ENCODE assay signal across 29 cellular contexts in the genomic region with DNA sequence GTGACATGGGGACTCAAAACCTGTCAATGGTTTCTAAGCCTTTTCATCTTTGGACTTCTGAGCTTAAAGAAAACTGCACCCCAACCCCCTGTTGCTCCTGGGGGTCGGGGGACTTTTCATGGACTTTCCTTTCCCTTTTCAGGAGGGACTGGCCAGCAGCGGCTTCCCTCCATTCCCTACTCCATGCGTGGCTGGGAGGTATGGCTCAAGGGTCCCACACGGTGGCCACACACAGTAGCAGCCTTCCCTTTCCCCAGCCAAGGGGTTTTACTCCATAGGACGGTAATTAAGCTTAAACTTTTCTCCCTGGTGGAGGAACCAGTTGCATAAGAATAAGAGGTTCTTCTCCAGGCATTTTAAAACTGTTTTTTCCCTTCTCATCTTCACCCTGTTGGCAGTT.
DNase-seq lines count a peak whose midpoint lies in the region; ATAC-seq and TF ChIP-seq lines count a peak whose summit lies in the region.
"Had no signal": no experiment of that assay in that cellular context is flagged by ENCODE, and none has a peak within 500 bp of the region (broad histone marks: within the 10 kb centered on the region; RNA-seq: fewer than 3 reads in every experiment).

No MANE protein-coding gene starts in this region.

- H3K4me3 ChIP-seq in H7 (ENCODE audit: insufficient read depth, low read depth, low read length) (peak overlapping the region; percentile 41), SJCRH30 (peak overlapping the region; percentile 28), iPS DF 6.9 (ENCODE audit: low read length) (no peak overlapping the region), testis (peak overlapping the region; percentile 24 to 36)
- H3K4me3 ChIP-seq: left ventricle myocardium inferior, pancreas, smooth muscle cell, suprapubic skin had no signal

- no CpG with 5 or more reads among the region's 5 CpGs for WGBS in iPS DF 6.9 (ENCODE audit: insufficient coverage, insufficient read length)
- WGBS in testis, 2 donors = 56 to 60% methylated on average over 5 of the region's 5 CpGs

- H3K4me1 ChIP-seq in SJCRH30 (no peaks in the 10 kb centered on the region), iPS DF 6.9 (ENCODE audit: control insufficient read depth, insufficient read depth, low read length) (no peaks in the 10 kb centered on the region), testis (no peaks in the 10 kb centered on the region)
- H3K4me1 ChIP-seq: BE2C, left ventricle myocardium inferior, pancreas, suprapubic skin had no signal

- no peak for ATAC-seq in GM19467 (IDR thresholded peaks at IDR 0.05; ENCODE audit: unreplicated experiment)
- no peak for ATAC-seq in GM21390 (IDR thresholded peaks at IDR 0.05; ENCODE audit: unreplicated experiment)
- ATAC-seq: Panc1 had no signal

- intact Hi-C loops in testis (cut with DNase I; ENCODE audit: low total_unique reads) = no loop called here

- TF ChIP-seq CTCF in testis (IDR thresholded peaks at IDR 0.05) = no peak

- H3K27ac ChIP-seq in SJCRH30 (no peak overlapping the region), iPS DF 6.9 (ENCODE audit: low read length) (no peak overlapping the region), testis (no peak overlapping the region)
- H3K27ac ChIP-seq: brain microvascular endothelial cell, left ventricle myocardium inferior, pancreas, suprapubic skin, WERI-Rb-1 had no signal

- H3K36me3 ChIP-seq in H7 (replicated peaks; ENCODE audit: control insufficient read depth, insufficient read depth, low read length) (no peaks in the 10 kb centered on the region), SJCRH30 (no peaks in the 10 kb centered on the region), iPS DF 6.9 (ENCODE audit: control insufficient read depth, insufficient read depth, low read length) (no peaks in the 10 kb centered on the region), testis (ENCODE audit: low read depth, missing control alignments) (no peaks in the 10 kb centered on the region)
- H3K36me3 ChIP-seq: BE2C, brain microvascular endothelial cell, left ventricle myocardium inferior, pancreas, suprapubic skin, WERI-Rb-1 had no signal

- H3K27me3 ChIP-seq in H7 (ENCODE audit: control insufficient read depth, insufficient read depth, low read length) = no peaks in the 10 kb centered on the region
- no peaks in the 10 kb centered on the region for H3K27me3 ChIP-seq in SJCRH30
- H3K27me3 ChIP-seq in iPS DF 6.9 (ENCODE audit: control insufficient read depth, insufficient read depth, low read length) = no peaks in the 10 kb centered on the region
- no peaks in the 10 kb centered on the region for H3K27me3 ChIP-seq in testis
- H3K27me3 ChIP-seq: BE2C, brain microvascular endothelial cell, pancreas, suprapubic skin had no signal

- DNase-seq in H7 (no peak), SJCRH30 (peak; percentile 3 to 9), iPS DF 6.9 (ENCODE audit: low read depth, low spot score) (peak; percentile 4), testis (no peak), DMS79 (lab: John Stamatoyannopoulos, UW) (no peak)
- DNase-seq: ACHN; activated CD4-positive, alpha-beta T cell treated with anti-CD3 and anti-CD28 coated beads for 48 hours; amniotic stem cell; BE2C; brain microvascular endothelial cell; CD8-positive, alpha-beta memory T cell; HFFc6; hippocampal formation; KBM-7; left ventricle myocardium inferior; mesenchymal stem cell; NCI-H1105; NCI-H187; NCI-H510A; pancreas; SHP77 treated with DMSO at 0.1 percent for 48 hours; stimulated activated naive CD4-positive, alpha-beta T cell treated with Interleukin-2 at 50 U/mL for 16 hours; T1000; WERI-Rb-1 had no signal

- no peak for TF ChIP-seq POLR2A in testis (IDR thresholded peaks at IDR 0.05)

- H3K9me3 ChIP-seq in SJCRH30 (replicated peaks) (no peaks in the 10 kb centered on the region), iPS DF 6.9 (ENCODE audit: control insufficient read depth, insufficient read depth, low read length) (no peaks in the 10 kb centered on the region), testis (no peaks in the 10 kb centered on the region)
- H3K9me3 ChIP-seq: BE2C, left ventricle myocardium inferior, pancreas, suprapubic skin had no signal

Comparison
In these comparisons a context has a peak if more than half of its experiments do, and no peak if none do; other contexts are left out.
1. DNase-seq: peak in SJCRH30 (2 of 2) and iPS DF 6.9 (single experiment); none in H7 (single experiment), testis (single experiment) and DMS79 (single experiment).